ENCODE assay signal across 13 cellular contexts in the genomic region with DNA sequence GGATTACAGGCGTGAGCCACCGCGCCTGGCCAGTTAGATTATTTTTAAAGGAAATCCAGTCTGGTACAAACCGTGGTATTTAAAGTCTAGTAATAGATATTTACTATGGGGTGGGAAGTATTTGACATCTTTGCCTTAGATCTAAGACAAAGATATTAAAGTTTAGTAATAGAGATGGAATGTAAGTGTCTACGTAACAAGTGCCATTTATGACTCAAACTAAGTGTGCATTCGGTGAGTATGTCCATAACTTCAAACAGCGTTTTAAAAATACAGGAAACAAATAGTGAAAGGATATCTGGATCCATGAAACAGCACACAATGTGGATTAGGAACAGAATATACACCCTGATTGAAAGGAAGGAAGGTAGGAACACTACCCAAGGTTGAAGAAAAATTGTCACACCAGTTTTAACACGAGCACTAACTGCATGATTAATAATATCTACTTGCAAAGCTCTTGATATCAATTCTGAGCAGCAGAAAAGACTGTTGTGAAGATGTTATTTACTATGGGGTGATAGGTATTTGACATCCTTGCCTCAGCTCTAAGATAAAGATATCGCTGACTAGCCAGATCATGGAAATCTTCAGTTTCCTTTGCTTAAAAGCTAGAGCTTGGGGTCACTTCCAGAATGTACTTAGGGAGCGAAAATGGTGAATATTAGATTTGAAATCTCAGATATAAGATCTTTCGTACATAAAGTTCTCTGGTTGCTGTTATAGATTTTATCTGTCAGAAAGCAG. TPM values are rescaled to one million over a fixed set of nuclear protein-coding genes. Genes with fewer than 3 reads are reported as not detected.
DNase-seq lines count a peak whose midpoint lies in the region; ATAC-seq and TF ChIP-seq lines count a peak whose summit lies in the region.
"Had no signal": no experiment of that assay in that cellular context is flagged by ENCODE, and none has a peak within 500 bp of the region (broad histone marks: within the 10 kb centered on the region; RNA-seq: fewer than 3 reads in every experiment).

No MANE protein-coding gene starts in this region.

- no peaks in the 10 kb centered on the region for H3F3A ChIP-seq in smooth muscle cell (ENCODE audit: low read depth)

- H3K4me2 ChIP-seq in fibroblast of lung (ENCODE audit: extremely low read depth, insufficient read depth, low read length) (no peak overlapping the region), smooth muscle cell (no peak overlapping the region)
- H3K4me2 ChIP-seq: BLaER1 treated with 17β-estradiol and CSF1 and Interleukin-3, amounts not matched to agents 10 nM and 100 nM had no signal

- H3K9ac ChIP-seq in fibroblast of lung (ENCODE audit: insufficient read depth, low read length) = no peak overlapping the region
- H3K9ac ChIP-seq in smooth muscle cell (ENCODE audit: low read depth) = no peak overlapping the region
- H3K9ac ChIP-seq: BLaER1 treated with 17β-estradiol and CSF1 and Interleukin-3, amounts not matched to agents 10 nM and 100 nM had no signal

- TF ChIP-seq CTCF in fibroblast of lung (conservative IDR thresholded peaks at IDR 0.05 in 1 of 2, IDR thresholded peaks at IDR 0.05 in 1 of 2; ENCODE audit: low read depth in 1 of 2, low read length in 2 of 2) = no peak
- TF ChIP-seq CTCF in smooth muscle cell (IDR thresholded peaks at IDR 0.05; ENCODE audit: borderline replicate concordance, insufficient read depth, poor library complexity, severe bottlenecking) = no peak

- H3K4me3 ChIP-seq in fibroblast of lung (replicated peaks in 1 of 4; ENCODE audit: control extremely low read depth in 1 of 4, insufficient read depth in 1 of 4, low read depth in 3 of 4, low read length in 4 of 4) (no peak overlapping the region), smooth muscle cell (no peak overlapping the region)
- H3K4me3 ChIP-seq: BLaER1 treated with 17β-estradiol and CSF1 and Interleukin-3, amounts not matched to agents 10 nM and 100 nM; Peyer's patch had no signal

- peaks cover 2 to 26% of the 10 kb centered on the region in 2 donors for H3K36me3 Mint-ChIP-seq in activated T-cell treated with anti-CD3 and anti-CD28 coated beads, Interleukin-2, amount 50 U/mL, for 72 hours (ENCODE audit: insufficient read depth in 2 of 2)

- no peaks in the 10 kb centered on the region for H3K9me3 Mint-ChIP-seq in activated T-cell treated with anti-CD3 and anti-CD28 coated beads, Interleukin-2, amount 50 U/mL, for 72 hours
- H3K9me3 Mint-ChIP-seq: stimulated activated memory B cell treated with anti-CD40 and anti-IgM and Interleukin-4, amounts not matched to agents 10 μg/mL and 1 μg/mL and 100 μg/mL, for 72 hours had no signal

- peaks cover 64% of the 10 kb centered on the region for H3K4me1 Mint-ChIP-seq in activated T-cell treated with anti-CD3 and anti-CD28 coated beads, Interleukin-2, amount 50 U/mL, for 72 hours (ENCODE audit: low read depth)

- H3K27me3 ChIP-seq in fibroblast of lung (ENCODE audit: control insufficient read depth, insufficient read depth, low read length) (no peaks in the 10 kb centered on the region), smooth muscle cell (ENCODE audit: low read depth) (no peaks in the 10 kb centered on the region)
- H3K27me3 ChIP-seq: BLaER1 treated with 17β-estradiol and CSF1 and Interleukin-3, amounts not matched to agents 10 nM and 100 nM; Peyer's patch had no signal

- no peak for DNase-seq in activated T-cell treated with anti-CD3 and anti-CD28 coated beads, Interleukin-2, amount 50 U/mL, for 72 hours
- DNase-seq in activated T-cell treated with anti-CD3 and anti-CD28 coated beads, Interleukin-2, amount 50 U/mL, for 1 hour = no peak
- DNase-seq in SW 1271 (lab: John Stamatoyannopoulos, UW) (peak; percentile 20 to 76), fibroblast of lung (ENCODE audit: low read depth in 2 of 2) (peak; percentile 79 to 91), smooth muscle cell (lab: John Stamatoyannopoulos, UW; ENCODE audit: unreplicated experiment) (no peak), KG1 (lab: John Stamatoyannopoulos, UW) (no peak), ecto neural progenitor cell (ENCODE audit: low spot score) (no peak)
- no peak for DNase-seq in activated effector memory CD4-positive, alpha-beta T cell treated with anti-CD3 and anti-CD28 coated beads, Interleukin-2, amount 50 U/mL, for 16 hours
- DNase-seq: NCI-H1417, Peyer's patch, right cardiac atrium had no signal

- H3K79me2 ChIP-seq in fibroblast of lung (ENCODE audit: control insufficient read depth, insufficient read depth, low read length) (peaks cover 66% of the 10 kb centered on the region), smooth muscle cell (ENCODE audit: low read depth) (peaks cover 100% of the 10 kb centered on the region)

- H3K9me3 ChIP-seq in fibroblast of lung (ENCODE audit: control insufficient read depth, insufficient read depth, low read depth, low read length) (no peaks in the 10 kb centered on the region), smooth muscle cell (replicated peaks; ENCODE audit: low read depth) (no peaks in the 10 kb centered on the region)
- H3K9me3 ChIP-seq: Peyer's patch had no signal

- H2AFZ ChIP-seq in fibroblast of lung (ENCODE audit: low read length) = no peak overlapping the region
- no peak overlapping the region for H2AFZ ChIP-seq in smooth muscle cell (ENCODE audit: low read depth)

- WGBS in smooth muscle cell (ENCODE audit: low lambda C conversion rate) = 83% methylated on average over 11 of the region's 11 CpGs

- peaks cover 8% of the 10 kb centered on the region for H3K4me1 ChIP-seq in fibroblast of lung (ENCODE audit: control insufficient read depth, extremely low read depth, insufficient read depth, low read length)
- no peaks in the 10 kb centered on the region for H3K4me1 ChIP-seq in smooth muscle cell (ENCODE audit: low read depth)
- H3K4me1 ChIP-seq: BLaER1 treated with 17β-estradiol and CSF1 and Interleukin-3, amounts not matched to agents 10 nM and 100 nM had no signal

- H3K36me3 ChIP-seq in fibroblast of lung (ENCODE audit: control insufficient read depth, insufficient read depth, low read length) = no peaks in the 10 kb centered on the region
- H3K36me3 ChIP-seq in smooth muscle cell (ENCODE audit: low read depth) = peaks cover 6% of the 10 kb centered on the region

- no peak for ATAC-seq in activated T-cell treated with anti-CD3 and anti-CD28 coated beads, Interleukin-2, amount 50 U/mL, for 72 hours (replicated peaks in 1 of 2)
- ATAC-seq: right cardiac atrium; stimulated activated memory B cell treated with anti-CD40 and anti-IgM and Interleukin-4, amounts not matched to agents 10 μg/mL and 1 μg/mL and 100 μg/mL, for 72 hours had no signal

- H3K27me3 Mint-ChIP-seq in activated T-cell treated with anti-CD3 and anti-CD28 coated beads, Interleukin-2, amount 50 U/mL, for 72 hours (ENCODE audit: low read depth) = no peaks in the 10 kb centered on the region
- H3K27me3 Mint-ChIP-seq: stimulated activated memory B cell treated with anti-CD40 and anti-IgM and Interleukin-4, amounts not matched to agents 10 μg/mL and 1 μg/mL and 100 μg/mL, for 72 hours had no signal

- H3K27ac Mint-ChIP-seq in activated T-cell treated with anti-CD3 and anti-CD28 coated beads, Interleukin-2, amount 50 U/mL, for 72 hours = peak overlapping the region; percentile 12
- H3K27ac Mint-ChIP-seq: stimulated activated memory B cell treated with anti-CD40 and anti-IgM and Interleukin-4, amounts not matched to agents 10 μg/mL and 1 μg/mL and 100 μg/mL, for 72 hours had no signal

- H3K27ac ChIP-seq in fibroblast of lung (ENCODE audit: insufficient read depth, low read length) (peak overlapping the region; percentile 50), smooth muscle cell (ENCODE audit: low read depth) (peak overlapping the region; percentile 83)
- H3K27ac ChIP-seq: BLaER1 treated with 17β-estradiol and CSF1 and Interleukin-3, amounts not matched to agents 10 nM and 100 nM; Peyer's patch had no signal

- no peak overlapping the region for H3K4me3 Mint-ChIP-seq in activated T-cell treated with anti-CD3 and anti-CD28 coated beads, Interleukin-2, amount 50 U/mL, for 72 hours
- H3K4me3 Mint-ChIP-seq: stimulated activated memory B cell treated with anti-CD40 and anti-IgM and Interleukin-4, amounts not matched to agents 10 μg/mL and 1 μg/mL and 100 μg/mL, for 72 hours had no signal

- H4K20me1 ChIP-seq in fibroblast of lung (ENCODE audit: control insufficient read depth, extremely low read depth, insufficient read depth, low read length) (no peaks in the 10 kb centered on the region), smooth muscle cell (ENCODE audit: low read depth) (peaks cover 100% of the 10 kb centered on the region)

RNA-seq across cellular contexts. Expression of gene EPC1, which starts 48.7 kb away (rescaled TPM):
- total RNA-seq in activated T-cell treated with anti-CD3 and anti-CD28 coated beads, Interleukin-2, amount 50 U/mL, for 72 hours = 10 to 100 TPM; 36.0 to 38.3 TPM
- total RNA-seq in fibroblast of lung (19.3 and 28.1 TPM in 2 replicates), smooth muscle cell (52.1 TPM in 2 replicates)
- polyA plus RNA-seq in fibroblast of lung (22.6 and 22.7 TPM in 2 replicates), smooth muscle cell (16.3 and 19.4 TPM in 2 replicates)
- 10.5 and 10.6 TPM in 2 replicates for polyA plus RNA-seq in fibroblast of lung (2012)
- 3.9 and 12.5 TPM in 2 replicates for polyA minus RNA-seq in fibroblast of lung (ENCODE audit: low replicate concordance)

Comparison
In these comparisons a context has a peak if more than half of its experiments do, and no peak if none do; other contexts are left out.
1. DNase-seq: peak in SW 1271 (2 of 2) and fibroblast of lung (2 of 2); none in activated T-cell treated with anti-CD3 and anti-CD28 coated beads, Interleukin-2, amount 50 U/mL, for 72 hours (0 of 2), activated T-cell treated with anti-CD3 and anti-CD28 coated beads, Interleukin-2, amount 50 U/mL, for 1 hour (single experiment), smooth muscle cell (single experiment), KG1 (single experiment), activated effector memory CD4-positive, alpha-beta T cell treated with anti-CD3 and anti-CD28 coated beads, Interleukin-2, amount 50 U/mL, for 16 hours (single experiment) and ecto neural progenitor cell (single experiment).